13 cellular contexts compared by ENCODE assay signal in genomic region chr17:57832299-57832698, GRCh38. TPM values are rescaled to one million over a fixed set of nuclear protein-coding genes. Genes with fewer than 3 reads are reported as not detected.
DNase-seq lines count a peak whose midpoint lies in the region; ATAC-seq and TF ChIP-seq lines count a peak whose summit lies in the region.
"Had no signal": no experiment of that assay in that cellular context is flagged by ENCODE, and none has a peak within 500 bp of the region (broad histone marks: within the 10 kb centered on the region; RNA-seq: fewer than 3 reads in every experiment).

No MANE protein-coding gene starts in this region.

- H3K4me1 ChIP-seq in HUES48 (ENCODE audit: control insufficient read depth, insufficient read depth, low read length), result peaks cover 13% of the 10 kb centered on the region
- H3K4me1 ChIP-seq in lower lobe of right lung, result peaks cover 15% of the 10 kb centered on the region

- no peaks in the 10 kb centered on the region for H3K9me3 ChIP-seq in HUES48 (ENCODE audit: control insufficient read depth, insufficient read depth, low read length)
- no peaks in the 10 kb centered on the region for H3K9me3 ChIP-seq in lower lobe of right lung

- H3K27me3 ChIP-seq in HUES48 (ENCODE audit: control insufficient read depth, insufficient read depth, low read length) (no peaks in the 10 kb centered on the region), lower lobe of right lung (ENCODE audit: low read depth) (no peaks in the 10 kb centered on the region)

- intact Hi-C loops in lower lobe of right lung (cut with DNase I), result loop anchor here (10.0 kb wide), 1 partner anchor 697 kb away; no protein-coding TSS in a partner anchor

- POLR2A ChIA-PET in activated CD8-positive, alpha-beta T cell treated with anti-CD3 and anti-CD28 coated beads, Interleukin-2, amount 10 ng/mL, durations not matched to agents 7 days and 5 days (lab: Charles Lee), result interaction anchor here (0.9 kb wide), 1 partner anchor 17 kb away, joined by 3 read pairs; the partner anchor contains the start of gene MRPS23

- peaks cover 4% of the 10 kb centered on the region for H3K36me3 Mint-ChIP-seq in activated CD8-positive, alpha-beta T cell treated with anti-CD3 and anti-CD28 coated beads, Interleukin-2, amount 10 ng/mL, durations not matched to agents 7 days and 5 days (ENCODE audit: low read depth)

- H3K27me3 Mint-ChIP-seq in activated CD8-positive, alpha-beta T cell treated with anti-CD3 and anti-CD28 coated beads, Interleukin-2, amount 10 ng/mL, durations not matched to agents 7 days and 5 days (ENCODE audit: low read depth), result no peaks in the 10 kb centered on the region
- H3K27me3 Mint-ChIP-seq: memory B cell had no signal

- no peak overlapping the region for H3K9ac ChIP-seq in HUES48 (ENCODE audit: low read depth, low read length)

- CTCF ChIA-PET in activated CD8-positive, alpha-beta T cell treated with anti-CD3 and anti-CD28 coated beads, Interleukin-2, amount 10 ng/mL, durations not matched to agents 7 days and 5 days (lab: Charles Lee), result interaction anchor here (1.0 to 5.2 kb wide), 6 partner anchors 10 to 266 kb away, joined by 3 to 54 read pairs (median 11); partner anchors contain the start of gene MRPS23

- H3K36me3 ChIP-seq in HUES48 (ENCODE audit: control insufficient read depth, insufficient read depth, low read length) (no peaks in the 10 kb centered on the region), lower lobe of right lung (peaks cover 6% of the 10 kb centered on the region)

- H3K4me3 Mint-ChIP-seq in activated CD8-positive, alpha-beta T cell treated with anti-CD3 and anti-CD28 coated beads, Interleukin-2, amount 10 ng/mL, durations not matched to agents 7 days and 5 days, result no peak overlapping the region
- H3K4me3 Mint-ChIP-seq: memory B cell, neural crest cell had no signal

- no peaks in the 10 kb centered on the region for H3K4me1 Mint-ChIP-seq in activated CD8-positive, alpha-beta T cell treated with anti-CD3 and anti-CD28 coated beads, Interleukin-2, amount 10 ng/mL, durations not matched to agents 7 days and 5 days (ENCODE audit: low read depth)

- no peak for TF ChIP-seq CTCF in lower lobe of right lung (IDR thresholded peaks at IDR 0.05)

- DNase-seq in SIG-M5 treated with dmso at 0.1 percent for 504 hours (lab: John Stamatoyannopoulos, UW; ENCODE audit: unreplicated experiment) (peak; percentile 89), lower lobe of right lung (no peak), substantia nigra (lab: John Stamatoyannopoulos, UW) (no peak)
- no peak for DNase-seq in stimulated activated naive CD4-positive, alpha-beta T cell treated with Interleukin-2 at 50 U/mL for 16 hours (lab: John Stamatoyannopoulos, UW)
- DNase-seq in activated CD8-positive, alpha-beta T cell treated with anti-CD3 and anti-CD28 coated beads, Interleukin-2, amount 10 ng/mL, durations not matched to agents 7 days and 5 days, result no peak
- DNase-seq: activated effector memory CD4-positive, alpha-beta T cell treated with anti-CD3 and anti-CD28 coated beads, Interleukin-2, amount 50 U/mL, for 16 hours; DMS53; NCI-H2081; SHP77 had no signal

- peak; percentile 55 to 57 for ATAC-seq in lower lobe of right lung
- no peak for ATAC-seq in activated CD8-positive, alpha-beta T cell treated with anti-CD3 and anti-CD28 coated beads, Interleukin-2, amount 10 ng/mL, durations not matched to agents 7 days and 5 days
- ATAC-seq in HG03460 (IDR thresholded peaks at IDR 0.05; ENCODE audit: unreplicated experiment), result no peak

- no peak overlapping the region for H3K27ac Mint-ChIP-seq in activated CD8-positive, alpha-beta T cell treated with anti-CD3 and anti-CD28 coated beads, Interleukin-2, amount 10 ng/mL, durations not matched to agents 7 days and 5 days
- H3K27ac Mint-ChIP-seq: memory B cell had no signal

- no peaks in the 10 kb centered on the region for H3K9me3 Mint-ChIP-seq in activated CD8-positive, alpha-beta T cell treated with anti-CD3 and anti-CD28 coated beads, Interleukin-2, amount 10 ng/mL, durations not matched to agents 7 days and 5 days (ENCODE audit: insufficient read depth)
- H3K9me3 Mint-ChIP-seq: memory B cell, neural crest cell had no signal

- peak overlapping the region; percentile 52 for H3K4me3 ChIP-seq in HUES48 (ENCODE audit: low read depth, low read length)
- H3K4me3 ChIP-seq in lower lobe of right lung, result no peak overlapping the region

- H3K27ac ChIP-seq in HUES48 (ENCODE audit: low read depth, low read length), result no peak overlapping the region
- no peak overlapping the region for H3K27ac ChIP-seq in lower lobe of right lung
- H3K27ac ChIP-seq in substantia nigra (ENCODE audit: low read depth, low read length, poor library complexity, severe bottlenecking), result peak overlapping the region; percentile 53

RNA-seq across cellular contexts. Expression of gene MRPS23, which starts 17.5 kb away (rescaled TPM):
- 35.4 TPM for total RNA-seq in lower lobe of right lung
- 10 to 100 TPM; 46.3 to 48.7 TPM for total RNA-seq in activated CD8-positive, alpha-beta T cell treated with anti-CD3 and anti-CD28 coated beads, Interleukin-2, amount 10 ng/mL, durations not matched to agents 7 days and 5 days

Comparison
In these comparisons a context has a peak if more than half of its experiments do, and no peak if none do; other contexts are left out.
1. ATAC-seq: peak in lower lobe of right lung (2 of 2); none in activated CD8-positive, alpha-beta T cell treated with anti-CD3 and anti-CD28 coated beads, Interleukin-2, amount 10 ng/mL, durations not matched to agents 7 days and 5 days (single experiment) and HG03460 (single experiment).